In the genomic region with DNA sequence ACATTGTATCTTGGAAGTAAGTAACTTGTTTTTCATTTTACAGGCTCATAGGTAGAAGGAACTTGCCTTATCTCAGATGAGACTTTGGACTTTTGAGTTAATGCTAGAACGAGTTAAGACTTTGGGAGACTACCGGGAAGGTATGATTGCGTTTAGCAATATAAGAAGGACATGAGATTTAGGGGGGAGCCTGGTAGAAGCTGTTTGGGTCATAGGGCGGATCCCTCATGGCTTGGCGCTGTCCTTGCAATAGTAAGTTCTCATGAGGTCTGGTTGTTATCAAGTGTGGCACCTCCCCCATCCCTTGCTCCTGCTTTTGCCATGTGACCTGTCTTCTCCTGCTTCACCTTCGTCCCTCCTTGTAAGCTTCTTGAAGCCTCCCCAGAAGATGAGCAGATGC, we compare ENCODE assay signal across 28 cellular contexts.
"Had no signal": no experiment of that assay in that cellular context is flagged by ENCODE, and none has a peak within 500 bp of the region (broad histone marks: within the 10 kb centered on the region; RNA-seq: fewer than 3 reads in every experiment).

No MANE protein-coding gene starts in this region.

- H3K27me3 ChIP-seq: ascending aorta, gastrocnemius medialis, heart left ventricle had no signal

- H3K27ac ChIP-seq: ascending aorta, epithelial cell of prostate, gastrocnemius medialis, heart left ventricle had no signal

- H3K4me1 ChIP-seq: ascending aorta, gastrocnemius medialis, heart left ventricle had no signal

- H3K27me3 Mint-ChIP-seq: activated CD4-positive, alpha-beta memory T cell treated with anti-CD3 and anti-CD28 coated beads for 36 hours; activated naive CD4-positive, alpha-beta T cell treated with anti-CD3 and anti-CD28 coated beads, Interleukin-2, amount 10 ng/mL, durations not matched to agents 7 days and 5 days; activated naive CD8-positive, alpha-beta T cell treated with anti-CD3 and anti-CD28 coated beads, Interleukin-2, amount 10 ng/mL, durations not matched to agents 7 days and 5 days; brain had no signal

- ATAC-seq: activated CD4-positive, alpha-beta T cell treated with anti-CD3 and anti-CD28 coated beads for 36 hours; activated CD8-positive, alpha-beta T cell treated with anti-CD3 and anti-CD28 coated beads, Interleukin-2, amount 10 ng/mL, durations not matched to agents 7 days and 5 days; activated naive CD4-positive, alpha-beta T cell treated with anti-CD3 and anti-CD28 coated beads, Interleukin-2, amount 50 U/mL, for 72 hours; gastrocnemius medialis; heart left ventricle had no signal

- H3K4me3 ChIP-seq: ascending aorta, gastrocnemius medialis, heart left ventricle had no signal

- H3K4me3 Mint-ChIP-seq: activated CD4-positive, alpha-beta memory T cell treated with anti-CD3 and anti-CD28 coated beads for 36 hours; activated CD4-positive, alpha-beta T cell treated with anti-CD3 and anti-CD28 coated beads for 36 hours; activated CD4-positive, alpha-beta T cell treated with anti-CD3 and anti-CD28 coated beads, Interleukin-2, amount 10 ng/mL, durations not matched to agents 24 days and 14 days; activated CD8-positive, alpha-beta T cell treated with anti-CD3 and anti-CD28 coated beads, Interleukin-2, amount 10 ng/mL, durations not matched to agents 7 days and 5 days; activated naive CD4-positive, alpha-beta T cell treated with anti-CD3 and anti-CD28 coated beads, Interleukin-2, amount 10 ng/mL, durations not matched to agents 7 days and 5 days; activated naive CD8-positive, alpha-beta T cell treated with anti-CD3 and anti-CD28 coated beads, Interleukin-2, amount 10 ng/mL, durations not matched to agents 7 days and 5 days; activated T-helper 1 cell treated with anti-CD3 and anti-CD28 coated beads, Interleukin-12 subunit alpha, Interleukin-12 subunit beta, Interleukin-2, Interleukin-4 antibody, amounts not matched to agents 30 ng/mL and 10 ng/mL and 1 ng/mL, durations not matched to agents 14 hours and 24 hours and 36 hours; brain had no signal

- H3K36me3 Mint-ChIP-seq: activated CD4-positive, alpha-beta memory T cell treated with anti-CD3 and anti-CD28 coated beads for 36 hours; activated naive CD4-positive, alpha-beta T cell treated with anti-CD3 and anti-CD28 coated beads, Interleukin-2, amount 10 ng/mL, durations not matched to agents 7 days and 5 days; activated naive CD4-positive, alpha-beta T cell treated with anti-CD3 and anti-CD28 coated beads, Interleukin-2, amount 50 U/mL, for 72 hours; activated naive CD8-positive, alpha-beta T cell treated with anti-CD3 and anti-CD28 coated beads, Interleukin-2, amount 10 ng/mL, durations not matched to agents 7 days and 5 days; brain had no signal

- H3K27ac Mint-ChIP-seq: activated CD4-positive, alpha-beta memory T cell treated with anti-CD3 and anti-CD28 coated beads for 36 hours; activated CD4-positive, alpha-beta T cell treated with anti-CD3 and anti-CD28 coated beads for 36 hours; activated CD4-positive, alpha-beta T cell treated with anti-CD3 and anti-CD28 coated beads, Interleukin-2, amount 10 ng/mL, durations not matched to agents 24 days and 14 days; activated CD8-positive, alpha-beta T cell treated with anti-CD3 and anti-CD28 coated beads, Interleukin-2, amount 10 ng/mL, durations not matched to agents 7 days and 5 days; activated naive CD4-positive, alpha-beta T cell treated with anti-CD3 and anti-CD28 coated beads, Interleukin-2, amount 10 ng/mL, durations not matched to agents 7 days and 5 days; activated naive CD4-positive, alpha-beta T cell treated with anti-CD3 and anti-CD28 coated beads, Interleukin-2, amount 50 U/mL, for 72 hours; activated naive CD8-positive, alpha-beta T cell treated with anti-CD3 and anti-CD28 coated beads, Interleukin-2, amount 10 ng/mL, durations not matched to agents 7 days and 5 days; activated T-helper 1 cell treated with anti-CD3 and anti-CD28 coated beads, Interleukin-12 subunit alpha, Interleukin-12 subunit beta, Interleukin-2, Interleukin-4 antibody, amounts not matched to agents 30 ng/mL and 10 ng/mL and 1 ng/mL, durations not matched to agents 14 hours and 24 hours and 36 hours; activated T-helper 2 cell treated with anti-CD3 and anti-CD28 coated beads, Interferon-gamma antibody, Interleukin-2, Interleukin-4, amounts not matched to agents 10 μg/mL and 5 μg/mL and 100 μg/mL, durations not matched to agents 14 hours and 24 hours and 36 hours; brain had no signal

- H3K4me1 Mint-ChIP-seq: activated CD4-positive, alpha-beta T cell treated with anti-CD3 and anti-CD28 coated beads, Interleukin-2, amount 10 ng/mL, durations not matched to agents 24 days and 14 days; activated naive CD4-positive, alpha-beta T cell treated with anti-CD3 and anti-CD28 coated beads, Interleukin-2, amount 10 ng/mL, durations not matched to agents 7 days and 5 days; activated naive CD8-positive, alpha-beta T cell treated with anti-CD3 and anti-CD28 coated beads, Interleukin-2, amount 10 ng/mL, durations not matched to agents 7 days and 5 days had no signal

- H3K9me3 Mint-ChIP-seq: activated CD4-positive, alpha-beta T cell treated with anti-CD3 and anti-CD28 coated beads, Interleukin-2, amount 10 ng/mL, durations not matched to agents 24 days and 14 days; activated naive CD4-positive, alpha-beta T cell treated with anti-CD3 and anti-CD28 coated beads, Interleukin-2, amount 10 ng/mL, durations not matched to agents 7 days and 5 days; activated T-helper 1 cell treated with anti-CD3 and anti-CD28 coated beads, Interleukin-12 subunit alpha, Interleukin-12 subunit beta, Interleukin-2, Interleukin-4 antibody, amounts not matched to agents 30 ng/mL and 10 ng/mL and 1 ng/mL, durations not matched to agents 14 hours and 24 hours and 36 hours; activated T-helper 2 cell treated with anti-CD3 and anti-CD28 coated beads, Interferon-gamma antibody, Interleukin-2, Interleukin-4, amounts not matched to agents 10 μg/mL and 5 μg/mL and 100 μg/mL, durations not matched to agents 14 hours and 24 hours and 36 hours had no signal

- FAIRE-seq: bronchial epithelial cell, colon, endometrium, endothelial cell of umbilical vein had no signal

- DNase-seq: activated CD4-positive, alpha-beta memory T cell treated with anti-CD3 and anti-CD28 coated beads for 36 hours; activated CD4-positive, alpha-beta T cell treated with anti-CD3 and anti-CD28 coated beads for 36 hours; activated CD4-positive, alpha-beta T cell treated with anti-CD3 and anti-CD28 coated beads, Interleukin-2, amount 10 ng/mL, durations not matched to agents 24 days and 14 days; activated CD4-positive, CD25-positive, alpha-beta regulatory T cell; activated CD4-positive, CD25-positive, alpha-beta regulatory T cell treated with anti-CD3 and anti-CD28 coated beads, Interleukin-2, amount 50 U/mL, for 72 hours; activated CD8-positive, alpha-beta T cell treated with anti-CD3 and anti-CD28 coated beads, Interleukin-2, amount 10 ng/mL, durations not matched to agents 7 days and 5 days; activated effector memory CD4-positive, alpha-beta T cell treated with anti-CD3 and anti-CD28 coated beads, Interleukin-2, amount 50 U/mL, for 16 hours; activated naive CD4-positive, alpha-beta T cell treated with anti-CD3 and anti-CD28 coated beads, Interleukin-2, amount 10 ng/mL, durations not matched to agents 7 days and 5 days; activated naive CD8-positive, alpha-beta T cell treated with anti-CD3 and anti-CD28 coated beads, Interleukin-2, amount 10 ng/mL, durations not matched to agents 7 days and 5 days; activated T-cell treated with anti-CD3 and anti-CD28 coated beads, Interleukin-2, amount 50 U/mL, for 1 hour; activated T-cell treated with anti-CD3 and anti-CD28 coated beads, Interleukin-2, amount 50 U/mL, for 48 hours; caudate nucleus; effector CD8-positive, alpha-beta T cell; foreskin fibroblast; gastrocnemius medialis; glutamatergic neuron; heart left ventricle; T-helper 2 cell had no signal

- H3K9me3 ChIP-seq: ascending aorta, gastrocnemius medialis, heart left ventricle had no signal

- H3K36me3 ChIP-seq: ascending aorta, gastrocnemius medialis, heart left ventricle had no signal
